Comparison of ENCODE assay signal across 8 cellular contexts in the genomic region with DNA sequence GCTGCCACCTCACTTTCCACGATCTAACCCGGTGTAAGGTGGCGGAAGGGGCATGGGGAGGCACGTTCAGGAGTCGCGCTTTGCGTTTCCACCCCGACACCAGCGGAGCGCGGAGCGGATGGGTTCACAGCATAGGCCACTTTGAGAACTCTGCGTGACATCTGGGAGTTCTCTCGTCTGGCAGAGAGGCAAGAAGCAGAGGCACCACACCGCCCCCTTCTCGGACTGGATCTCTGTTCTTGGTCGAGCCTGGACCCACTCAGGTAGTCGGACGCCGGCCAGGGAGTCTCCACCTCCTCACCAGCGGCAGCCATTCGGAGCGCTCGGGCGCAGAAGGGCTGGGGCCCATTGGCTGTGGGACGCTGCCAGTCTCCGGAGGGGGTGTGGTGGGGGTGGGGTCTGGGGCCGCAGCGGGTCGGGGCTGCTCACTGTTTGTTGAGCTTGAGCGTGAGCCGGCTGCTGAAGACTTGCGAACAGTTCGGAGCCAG. TPM values are rescaled to one million over a fixed set of nuclear protein-coding genes. Genes with fewer than 3 reads are reported as not detected.
A peak's percentile ranks its signal among the peaks of the same experiment; 100 is the strongest.
DNase-seq lines count a peak whose midpoint lies in the region; ATAC-seq and TF ChIP-seq lines count a peak whose summit lies in the region.

DACH2 (plus strand) TSS at position 428 of the 488 bp plus-strand sequence.

- intact Hi-C loops in heart left ventricle (cut with DNase I) (no loop called here), Caco-2 (cut with micrococcal nuclease; ENCODE audit: unreplicated experiment) (no loop called here)

- TF ChIP-seq CTCF in heart left ventricle (IDR thresholded peaks at IDR 0.05) (no peak), omental fat pad (IDR thresholded peaks at IDR 0.05) (no peak), upper lobe of left lung (IDR thresholded peaks at IDR 0.05) (no peak), Caco-2 (IDR thresholded peaks at IDR 0.05; ENCODE audit: insufficient read depth in 1 of 2, low read depth in 1 of 2, low read length in 1 of 2, severe bottlenecking in 1 of 2, unreplicated experiment in 1 of 2) (no peak)

- peaks cover 2% of the 10 kb centered on the region for H3K4me1 Mint-ChIP-seq in activated naive CD8-positive, alpha-beta T cell treated with anti-CD3 and anti-CD28 coated beads, Interleukin-2, amount 10 ng/mL, durations not matched to agents 7 days and 5 days
- H3K4me1 Mint-ChIP-seq in Caco-2 (ENCODE audit: low read depth, unreplicated experiment): no peaks in the 10 kb centered on the region

- peaks cover 36% of the 10 kb centered on the region for H3K27me3 Mint-ChIP-seq in activated naive CD8-positive, alpha-beta T cell treated with anti-CD3 and anti-CD28 coated beads, Interleukin-2, amount 10 ng/mL, durations not matched to agents 7 days and 5 days
- H3K27me3 Mint-ChIP-seq in Caco-2 (ENCODE audit: insufficient read depth, unreplicated experiment): peaks cover 4% of the 10 kb centered on the region

- POLR2A ChIA-PET in activated naive CD8-positive, alpha-beta T cell treated with anti-CD3 and anti-CD28 coated beads, Interleukin-2, amount 10 ng/mL, durations not matched to agents 7 days and 5 days (lab: Charles Lee): no interaction called here
- POLR2A ChIA-PET in Caco-2 (lab: Charles Lee): no interaction called here

- BruUV-seq in Caco-2 (replicated peaks; lab: Mats Ljungman, UMichigan): no TSS peak

- H3K9me3 Mint-ChIP-seq in activated naive CD8-positive, alpha-beta T cell treated with anti-CD3 and anti-CD28 coated beads, Interleukin-2, amount 10 ng/mL, durations not matched to agents 7 days and 5 days: no peaks in the 10 kb centered on the region
- no peaks in the 10 kb centered on the region for H3K9me3 Mint-ChIP-seq in Caco-2 (ENCODE audit: unreplicated experiment)

- ATAC-seq in GM18858 (IDR thresholded peaks at IDR 0.05; ENCODE audit: unreplicated experiment) (peak; percentile 95), HG02943 (IDR thresholded peaks at IDR 0.05; ENCODE audit: low read depth, unreplicated experiment) (peak; percentile 94), heart left ventricle (peak; percentile 90 to 100 (median 100)), omental fat pad (ENCODE audit: low FRiP score) (peak; percentile 96), upper lobe of left lung (ENCODE audit: low FRiP score in 2 of 2) (peak; percentile 93 to 95)
- peak; percentile 91 for ATAC-seq in activated naive CD8-positive, alpha-beta T cell treated with anti-CD3 and anti-CD28 coated beads, Interleukin-2, amount 10 ng/mL, durations not matched to agents 7 days and 5 days (ENCODE audit: low read depth)

- H3K36me3 ChIP-seq in heart left ventricle (no peaks in the 10 kb centered on the region), upper lobe of left lung (no peaks in the 10 kb centered on the region), Caco-2 (ENCODE audit: control insufficient read depth, insufficient read depth, low read length) (no peaks in the 10 kb centered on the region)

- peak within 1 kb of the TSS; percentile 71 for H3K4me3 Mint-ChIP-seq in activated naive CD8-positive, alpha-beta T cell treated with anti-CD3 and anti-CD28 coated beads, Interleukin-2, amount 10 ng/mL, durations not matched to agents 7 days and 5 days
- H3K4me3 Mint-ChIP-seq in Caco-2 (ENCODE audit: unreplicated experiment): no peak within 1 kb of the TSS

- no peaks in the 10 kb centered on the region for H3K9me3 ChIP-seq in heart left ventricle
- no peaks in the 10 kb centered on the region for H3K9me3 ChIP-seq in upper lobe of left lung
- H3K9me3 ChIP-seq in Caco-2: no peaks in the 10 kb centered on the region

- DNase-seq in NCI-H748 (lab: John Stamatoyannopoulos, UW; ENCODE audit: unreplicated experiment) (peak; percentile 96), heart left ventricle (peak; percentile 51 to 76 (median 66)), omental fat pad (ENCODE audit: low spot score) (peak; percentile 38), upper lobe of left lung (peak; percentile 69 to 88), Caco-2 (no peak)
- peak; percentile 42 for DNase-seq in activated naive CD8-positive, alpha-beta T cell treated with anti-CD3 and anti-CD28 coated beads, Interleukin-2, amount 10 ng/mL, durations not matched to agents 7 days and 5 days

- no peak within 1 kb of the TSS for H3K27ac Mint-ChIP-seq in activated naive CD8-positive, alpha-beta T cell treated with anti-CD3 and anti-CD28 coated beads, Interleukin-2, amount 10 ng/mL, durations not matched to agents 7 days and 5 days
- H3K27ac Mint-ChIP-seq in Caco-2 (ENCODE audit: unreplicated experiment): no peak within 1 kb of the TSS

- H3K27ac ChIP-seq in heart left ventricle (no peak within 1 kb of the TSS), upper lobe of left lung (no peak within 1 kb of the TSS)

- TF ChIP-seq POLR2A in heart left ventricle (IDR thresholded peaks at IDR 0.05) (no peak), upper lobe of left lung (IDR thresholded peaks at IDR 0.05) (no peak)

- H3K36me3 Mint-ChIP-seq in activated naive CD8-positive, alpha-beta T cell treated with anti-CD3 and anti-CD28 coated beads, Interleukin-2, amount 10 ng/mL, durations not matched to agents 7 days and 5 days: no peaks in the 10 kb centered on the region
- H3K36me3 Mint-ChIP-seq in Caco-2 (ENCODE audit: insufficient read depth, unreplicated experiment): no peaks in the 10 kb centered on the region

- no peak for TF ChIP-seq EP300 in upper lobe of left lung (IDR thresholded peaks at IDR 0.05)

- peaks cover 0 to 38% (median 13%) of the 10 kb centered on the region in 9 donors for H3K27me3 ChIP-seq in heart left ventricle
- H3K27me3 ChIP-seq in upper lobe of left lung: no peaks in the 10 kb centered on the region
- no peaks in the 10 kb centered on the region for H3K27me3 ChIP-seq in Caco-2 (replicated peaks; ENCODE audit: control insufficient read depth, insufficient read depth, low read length)

- 1 to 44% (median 19%) methylated on average over 31 to 34 of the region's 34 CpGs for WGBS in heart left ventricle, 4 donors
- WGBS in upper lobe of left lung, 2 donors: 0 to 28% methylated on average over 6 to 34 of the region's 34 CpGs

- H3K4me1 ChIP-seq in heart left ventricle (peaks cover 0 to 4% (median 0%) of the 10 kb centered on the region in 12 donors), upper lobe of left lung (peaks cover 0 to 10% (median 6%) of the 10 kb centered on the region in 4 donors), Caco-2 (no peaks in the 10 kb centered on the region)

- CTCF ChIA-PET in Caco-2 (lab: Charles Lee): no interaction called here

- H3K4me3 ChIP-seq in heart left ventricle: peak within 1 kb of the TSS; percentile 0 to 54 (median 40)
- peak within 1 kb of the TSS in 3 of 4 donors; percentile 38 to 53 (median 49) for H3K4me3 ChIP-seq in upper lobe of left lung
- H3K4me3 ChIP-seq in Caco-2 (ENCODE audit: low read depth, low read length): no peak within 1 kb of the TSS

RNA-seq across cellular contexts. Expression of gene DACH2, which starts in this region (rescaled TPM):
- not detected for total RNA-seq in activated naive CD8-positive, alpha-beta T cell treated with anti-CD3 and anti-CD28 coated beads, Interleukin-2, amount 10 ng/mL, durations not matched to agents 7 days and 5 days
- not detected for total RNA-seq in heart left ventricle
- not detected for polyA plus RNA-seq in heart left ventricle
- not detected for total RNA-seq in omental fat pad
- not detected for total RNA-seq in upper lobe of left lung
- not detected in 2 replicates for total RNA-seq in Caco-2 (2022)

Comparison
In these comparisons a context has a peak if more than half of its experiments do, and no peak if none do; other contexts are left out.
1. Peak in DNase-seq and ATAC-seq in activated naive CD8-positive, alpha-beta T cell treated with anti-CD3 and anti-CD28 coated beads, Interleukin-2, amount 10 ng/mL, durations not matched to agents 7 days and 5 days; RNA of the gene not detected or under 1 TPM.
2. Peak in DNase-seq, ATAC-seq and H3K4me3 ChIP-seq in heart left ventricle; RNA of the gene not detected or under 1 TPM.
3. Peak in DNase-seq and ATAC-seq in omental fat pad; RNA of the gene not detected or under 1 TPM.
4. Peak in DNase-seq, ATAC-seq and H3K4me3 ChIP-seq in upper lobe of left lung; RNA of the gene not detected or under 1 TPM.